In genomic region chr7:139124084-139124914, GRCh38 we compare ENCODE assay signal across 11 cellular contexts. TPM values are rescaled to one million over a fixed set of nuclear protein-coding genes. Genes with fewer than 3 reads are reported as not detected.
DNase-seq lines count a peak whose midpoint lies in the region; ATAC-seq, FAIRE-seq and TF ChIP-seq lines count a peak whose summit lies in the region.
"Had no signal": no experiment of that assay in that cellular context is flagged by ENCODE, and none has a peak within 500 bp of the region (broad histone marks: within the 10 kb centered on the region; RNA-seq: fewer than 3 reads in every experiment).

No MANE protein-coding gene starts in this region.

- H3K4me3 Mint-ChIP-seq in CD4-positive, alpha-beta memory T cell, result peak overlapping the region in 1 of 8 donors; percentile 40
- H3K4me3 Mint-ChIP-seq: natural killer cell treated with Interleukin-12 subunit alpha and Interleukin-12 subunit beta and Interleukin-15 and Interleukin-18, amount 100 ng/mL, for 72 hours had no signal

- CTCF ChIA-PET in CD4-positive, alpha-beta memory T cell (lab: Charles Lee; ENCODE audit: partially characterized antibody), result interaction anchor here (0.9 to 7.2 kb wide), 8 partner anchors 9 to 238 kb away, joined by 3 to 110 read pairs (median 4); a partner anchor contains a TSS

- FAIRE-seq in GM18507 (lab: Jason Lieb, UNC), result peak; percentile 73

- H3K4me3 ChIP-seq in CD4-positive, alpha-beta memory T cell (ENCODE audit: low read length in 2 of 2), result no peak overlapping the region
- no peak overlapping the region for H3K4me3 ChIP-seq in brain microvascular endothelial cell (ENCODE audit: low read depth, low read length)
- H3K4me3 ChIP-seq: testis had no signal

- H3K36me3 ChIP-seq in CD4-positive, alpha-beta memory T cell (ENCODE audit: insufficient read depth, low read length), result no peaks in the 10 kb centered on the region
- no peaks in the 10 kb centered on the region for H3K36me3 ChIP-seq in brain microvascular endothelial cell (replicated peaks)

- H3K27ac Mint-ChIP-seq in CD4-positive, alpha-beta memory T cell, result no peak overlapping the region
- H3K27ac Mint-ChIP-seq: natural killer cell treated with Interleukin-12 subunit alpha and Interleukin-12 subunit beta and Interleukin-15 and Interleukin-18, amount 100 ng/mL, for 72 hours had no signal

- ATAC-seq in GM19372 (IDR thresholded peaks at IDR 0.05; ENCODE audit: low read depth, unreplicated experiment) (peak; percentile 63), HG02981 (IDR thresholded peaks at IDR 0.05; ENCODE audit: unreplicated experiment) (peak; percentile 78)

- H3K27ac ChIP-seq in VCaP (peak overlapping the region; percentile 59; the same call in 1 of the 2 replicates), brain microvascular endothelial cell (no peak overlapping the region)
- no peak overlapping the region for H3K27ac ChIP-seq in CD4-positive, alpha-beta memory T cell (ENCODE audit: low read depth, low read length)
- H3K27ac ChIP-seq: testis had no signal

- in situ Hi-C loops in brain microvascular endothelial cell (cut with HindIII; ENCODE audit: low pct_ligation_motif_present, low sequenced_read_pairs), result no loop called here

- no peaks in the 10 kb centered on the region for H3K9me3 Mint-ChIP-seq in CD4-positive, alpha-beta memory T cell
- H3K9me3 Mint-ChIP-seq: natural killer cell treated with Interleukin-12 subunit alpha and Interleukin-12 subunit beta and Interleukin-15 and Interleukin-18, amount 100 ng/mL, for 72 hours had no signal

- no peaks in the 10 kb centered on the region for H3K27me3 Mint-ChIP-seq in CD4-positive, alpha-beta memory T cell

- TF ChIP-seq CTCF in VCaP (conservative IDR thresholded peaks at IDR 0.05), result no peak
- TF ChIP-seq CTCF in brain microvascular endothelial cell (IDR thresholded peaks at IDR 0.05; ENCODE audit: low read depth, low read length, missing control alignments), result no peak

- H3K4me1 ChIP-seq in CD4-positive, alpha-beta memory T cell (ENCODE audit: insufficient read depth, low read length), result peaks cover 12% of the 10 kb centered on the region
- H3K4me1 ChIP-seq: testis had no signal

- POLR2A ChIA-PET in CD4-positive, alpha-beta memory T cell (lab: Charles Lee; ENCODE audit: partially characterized antibody), result interaction anchor here (1.0 to 1.5 kb wide), 2 partner anchors 14 to 29 kb away, joined by 3 to 4 read pairs; no protein-coding TSS in a partner anchor

- intact Hi-C loops in CD4-positive, alpha-beta memory T cell (cut with micrococcal nuclease), result no loop called here

- DNase-seq in GM18507 (ENCODE audit: extremely low spot score, insufficient read length, low read depth), result no peak
- DNase-seq in CD4-positive, alpha-beta memory T cell, result no peak
- no peak for DNase-seq in HPDE6-E6E7 (ENCODE audit: extremely low spot score)
- DNase-seq in brain microvascular endothelial cell, result no peak
- DNase-seq: activated gamma-delta T cell treated with Interleukin-2 at 50 U/mL for 16 hours, NCI-H524, testis had no signal

- H3K36me3 Mint-ChIP-seq in CD4-positive, alpha-beta memory T cell, result no peaks in the 10 kb centered on the region
- H3K36me3 Mint-ChIP-seq: natural killer cell treated with Interleukin-12 subunit alpha and Interleukin-12 subunit beta and Interleukin-15 and Interleukin-18, amount 100 ng/mL, for 72 hours had no signal

- H3K4me1 Mint-ChIP-seq in CD4-positive, alpha-beta memory T cell, result peaks cover 7 to 31% (median 12%) of the 10 kb centered on the region in 4 donors

- H3K27me3 ChIP-seq in CD4-positive, alpha-beta memory T cell (ENCODE audit: insufficient read depth, low read length), result no peaks in the 10 kb centered on the region
- H3K27me3 ChIP-seq in brain microvascular endothelial cell (replicated peaks), result peaks cover 8% of the 10 kb centered on the region
- H3K27me3 ChIP-seq: testis had no signal

- no peaks in the 10 kb centered on the region for H3K9me3 ChIP-seq in CD4-positive, alpha-beta memory T cell (ENCODE audit: control insufficient read depth in 1 of 2, low read length in 2 of 2)
- H3K9me3 ChIP-seq: testis had no signal

RNA-seq across cellular contexts. Expression of gene ZC3HAV1, which starts 14.8 kb away (rescaled TPM):
- 100 to 1,000 TPM; 154 to 159 TPM for total RNA-seq in CD4-positive, alpha-beta memory T cell
- 100 to 1,000 TPM; 150 to 169 TPM for polyA plus RNA-seq in CD4-positive, alpha-beta memory T cell
